Comparison of ENCODE assay signal across 8 cellular contexts in the genomic region with DNA sequence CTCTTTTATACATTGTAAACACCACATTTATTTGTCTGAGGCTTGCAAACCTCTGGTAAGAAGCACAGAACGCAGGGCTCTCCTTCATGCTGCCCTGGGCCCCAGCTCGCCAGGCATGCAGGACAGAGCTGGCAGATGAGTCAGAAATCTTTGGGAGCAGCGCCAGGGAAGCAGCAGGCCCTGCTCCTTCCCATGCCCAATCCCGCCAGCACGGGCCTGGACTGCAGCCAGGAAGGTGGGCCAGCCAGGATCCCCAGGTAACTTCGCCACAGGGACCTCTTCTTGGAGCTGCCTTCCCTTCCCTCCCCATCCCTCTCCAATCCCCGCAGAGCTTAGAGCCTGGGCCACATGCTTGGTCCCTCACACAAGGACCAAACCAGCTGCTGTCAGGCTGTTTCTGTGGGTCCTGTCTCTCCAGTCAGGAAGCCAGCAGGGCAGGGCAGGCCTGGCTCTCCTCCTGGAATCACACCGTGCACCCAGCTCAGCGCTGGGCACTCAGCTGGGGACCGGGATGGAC. TPM values are rescaled to one million over a fixed set of nuclear protein-coding genes. Genes with fewer than 3 reads are reported as not detected.
DNase-seq lines count a peak whose midpoint lies in the region; ATAC-seq lines count a peak whose summit lies in the region.

No MANE protein-coding gene starts in this region.

- no peak for DNase-seq in stimulated activated naive CD8-positive, alpha-beta T cell treated with anti-CD3 and anti-CD28 coated beads, Interleukin-15, Interleukin-2, amounts not matched to agents 100 U/mL and 50 U/mL, for 24 hours
- DNase-seq in caudate nucleus (lab: John Stamatoyannopoulos, UW) (peak in 3 of 61 donors; percentile 12 to 80 (median 22)), mesendoderm (no peak)
- DNase-seq in activated CD4-positive, CD25-positive, alpha-beta regulatory T cell treated with anti-CD3 and anti-CD28 coated beads, Interleukin-2, amount 50 U/mL, for 72 hours, result no peak

- H2BK120ac ChIP-seq in mesendoderm (ENCODE audit: low read depth, low read length), result no peak overlapping the region

- H3K27me3 Mint-ChIP-seq in stimulated activated naive CD8-positive, alpha-beta T cell treated with anti-CD3 and anti-CD28 coated beads, Interleukin-15, Interleukin-2, amounts not matched to agents 100 ng/mL and 50 ng/mL, for 24 hours, result no peaks in the 10 kb centered on the region

- H2BK15ac ChIP-seq in mesendoderm (replicated peaks; ENCODE audit: low read depth), result no peak overlapping the region

- H3K79me1 ChIP-seq in mesendoderm (ENCODE audit: low read length), result no peaks in the 10 kb centered on the region

- H2BK5ac ChIP-seq in mesendoderm (ENCODE audit: low read length), result no peak overlapping the region

- no peak overlapping the region for H3K4me3 Mint-ChIP-seq in stimulated activated naive CD8-positive, alpha-beta T cell treated with anti-CD3 and anti-CD28 coated beads, Interleukin-15, Interleukin-2, amounts not matched to agents 100 ng/mL and 50 ng/mL, for 24 hours

- H3K27ac Mint-ChIP-seq in stimulated activated naive CD8-positive, alpha-beta T cell treated with anti-CD3 and anti-CD28 coated beads, Interleukin-15, Interleukin-2, amounts not matched to agents 100 ng/mL and 50 ng/mL, for 24 hours, result peak overlapping the region; percentile 84

- no peak overlapping the region for H3K56ac ChIP-seq in mesendoderm (ENCODE audit: low read length)

- H3K9ac ChIP-seq in mucosa of rectum (ENCODE audit: low read depth in 1 of 2, low read length in 2 of 2), result peak overlapping the region in 1 of 2 donors; percentile 24
- no peak overlapping the region for H3K9ac ChIP-seq in mesendoderm (ENCODE audit: low read length)

- H3K36me3 Mint-ChIP-seq in stimulated activated naive CD8-positive, alpha-beta T cell treated with anti-CD3 and anti-CD28 coated beads, Interleukin-15, Interleukin-2, amounts not matched to agents 100 ng/mL and 50 ng/mL, for 24 hours (ENCODE audit: low read depth), result no peaks in the 10 kb centered on the region

- no peak overlapping the region for H4K5ac ChIP-seq in mesendoderm (ENCODE audit: low read length)

- no peaks in the 10 kb centered on the region for H3K27me3 ChIP-seq in mucosa of rectum (ENCODE audit: control insufficient read depth in 2 of 2, insufficient read depth in 2 of 2, low read length in 2 of 2)
- H3K27me3 ChIP-seq in mesendoderm (ENCODE audit: insufficient read depth, low read length, poor library complexity), result no peaks in the 10 kb centered on the region

- no CpG with 5 or more reads among the region's 10 CpGs for WGBS in mesendoderm (ENCODE audit: extremely low coverage, insufficient coverage, low lambda C conversion rate)

- H3K27ac ChIP-seq in caudate nucleus (ENCODE audit: low read depth, low read length) (peak overlapping the region; percentile 94), mucosa of rectum (ENCODE audit: low read depth in 2 of 2, low read length in 2 of 2) (peak overlapping the region; percentile 70 to 77), mesendoderm (ENCODE audit: low read depth, low read length) (no peak overlapping the region)

- ATAC-seq in stimulated activated naive CD8-positive, alpha-beta T cell treated with anti-CD3 and anti-CD28 coated beads, Interleukin-15, Interleukin-2, amounts not matched to agents 100 U/mL and 50 U/mL, for 24 hours, result no peak
- ATAC-seq in GM19397 (IDR thresholded peaks at IDR 0.05; ENCODE audit: unreplicated experiment) (no peak), HG03565 (IDR thresholded peaks at IDR 0.05; ENCODE audit: unreplicated experiment) (no peak)

- peaks cover 54% of the 10 kb centered on the region for H3K4me1 Mint-ChIP-seq in stimulated activated naive CD8-positive, alpha-beta T cell treated with anti-CD3 and anti-CD28 coated beads, Interleukin-15, Interleukin-2, amounts not matched to agents 100 ng/mL and 50 ng/mL, for 24 hours (ENCODE audit: low read depth)

- no peak overlapping the region for H4K8ac ChIP-seq in mesendoderm (ENCODE audit: low read depth, low read length)

- H3K4me2 ChIP-seq in mesendoderm (ENCODE audit: low read length), result no peak overlapping the region

- no peak overlapping the region for H2AK5ac ChIP-seq in mesendoderm (ENCODE audit: low read length)

- H3K9me3 Mint-ChIP-seq in stimulated activated naive CD8-positive, alpha-beta T cell treated with anti-CD3 and anti-CD28 coated beads, Interleukin-15, Interleukin-2, amounts not matched to agents 100 ng/mL and 50 ng/mL, for 24 hours, result no peaks in the 10 kb centered on the region

- H3K4me1 ChIP-seq in mucosa of rectum (ENCODE audit: control insufficient read depth in 2 of 2, insufficient read depth in 2 of 2, low read length in 2 of 2) (peaks cover 17 to 21% of the 10 kb centered on the region in 2 donors), mesendoderm (ENCODE audit: control insufficient read depth, low read depth, low read length) (no peaks in the 10 kb centered on the region)

- no peaks in the 10 kb centered on the region for H3K9me3 ChIP-seq in mucosa of rectum (ENCODE audit: control insufficient read depth in 2 of 2, low read length in 2 of 2)

- H3K4me3 ChIP-seq in mucosa of rectum (ENCODE audit: low read length in 2 of 2) (no peak overlapping the region), mesendoderm (ENCODE audit: low read length) (no peak overlapping the region)

- H3K36me3 ChIP-seq in mucosa of rectum (ENCODE audit: control insufficient read depth in 2 of 2, insufficient read depth in 2 of 2, low read length in 2 of 2) (peaks cover 0 to 2% of the 10 kb centered on the region in 2 donors), mesendoderm (ENCODE audit: control insufficient read depth, insufficient read depth, low read length) (no peaks in the 10 kb centered on the region)

- H3K23ac ChIP-seq in mesendoderm (ENCODE audit: low read length), result no peak overlapping the region

- no peaks in the 10 kb centered on the region for H3K79me2 ChIP-seq in mesendoderm (ENCODE audit: control insufficient read depth, insufficient read depth, low read length)

- H3K4ac ChIP-seq in mesendoderm (ENCODE audit: low read depth, low read length), result no peak overlapping the region

- H3K18ac ChIP-seq in mesendoderm (ENCODE audit: low read length), result no peak overlapping the region

RNA-seq across cellular contexts. Expression of a gene that starts 8.8 kb away (rescaled TPM):
- polyA plus RNA-seq in mesendoderm (2013, experiment 1 of 2), result 1.4 TPM
- 1.5 TPM for polyA plus RNA-seq in mesendoderm (2013, experiment 2 of 2)

RNA-seq across cellular contexts. Expression of a gene that starts 11.2 kb away (rescaled TPM):
- 20.2 TPM for polyA plus RNA-seq in mesendoderm (2013, experiment 1 of 2)
- 19.6 TPM for polyA plus RNA-seq in mesendoderm (2013, experiment 2 of 2)

RNA-seq across cellular contexts. Expression of a gene that starts 57.0 kb away (rescaled TPM):
- 7.6 TPM for polyA plus RNA-seq in mesendoderm (2013, experiment 1 of 2)
- polyA plus RNA-seq in mesendoderm (2013, experiment 2 of 2), result 7.6 TPM
